Comparison of ENCODE assay signal across 9 cellular contexts in the genomic region with DNA sequence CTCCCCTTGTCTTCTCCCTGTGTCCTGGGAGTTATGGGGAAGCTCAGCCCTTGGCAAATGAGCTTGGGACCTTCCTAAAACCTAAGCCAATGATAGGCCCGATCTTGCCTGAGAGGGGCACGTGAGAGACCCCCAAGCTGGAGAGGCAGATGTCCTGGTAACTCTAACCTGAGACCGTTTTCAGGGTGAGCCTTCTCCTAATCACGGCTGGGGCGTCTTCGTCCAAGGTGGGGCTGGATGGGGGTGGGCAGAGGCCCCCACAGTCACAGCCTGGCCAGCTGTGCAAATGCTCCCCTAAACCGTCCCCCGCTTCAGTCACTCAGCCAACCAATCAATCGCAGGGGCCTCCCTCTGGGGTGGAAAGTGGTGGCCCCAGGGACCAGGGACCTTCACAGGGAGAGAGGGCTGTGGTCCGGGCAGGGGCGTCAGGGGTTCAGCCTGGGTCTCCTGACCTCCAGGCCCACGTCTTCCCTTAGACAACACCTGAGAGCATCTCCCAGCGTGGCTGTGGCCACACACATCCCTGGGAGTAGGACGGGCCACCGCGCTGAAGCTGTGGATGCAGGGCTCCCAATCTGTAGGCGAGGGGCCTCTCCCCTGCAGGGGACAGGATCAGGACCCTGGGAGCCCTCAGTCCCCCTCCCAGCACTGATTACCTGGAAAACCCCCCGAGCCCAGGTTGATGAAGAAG. TPM values are rescaled to one million over a fixed set of nuclear protein-coding genes. Genes with fewer than 3 reads are reported as not detected.
A peak's percentile ranks its signal among the peaks of the same experiment; 100 is the strongest.
DNase-seq lines count a peak whose midpoint lies in the region; ATAC-seq, FAIRE-seq and TF ChIP-seq lines count a peak whose summit lies in the region.
"Had no signal": no experiment of that assay in that cellular context is flagged by ENCODE, and none has a peak within 500 bp of the region (broad histone marks: within the 10 kb centered on the region; RNA-seq: fewer than 3 reads in every experiment).

No MANE protein-coding gene starts in this region.

- TF ChIP-seq CTCF in left ventricle myocardium inferior (IDR thresholded peaks at IDR 0.05; ENCODE audit: borderline replicate concordance) (no peak), natural killer cell (IDR thresholded peaks at IDR 0.05) (no peak), D721Med (IDR thresholded peaks at IDR 0.05; ENCODE audit: insufficient read depth, missing control alignments) (no peak)

- H3K27me3 ChIP-seq in left ventricle myocardium inferior (ENCODE audit: low read depth) = no peaks in the 10 kb centered on the region

- no peaks in the 10 kb centered on the region for H3K9me3 ChIP-seq in left ventricle myocardium inferior (replicated peaks)

- no peaks in the 10 kb centered on the region for H3K36me3 ChIP-seq in left ventricle myocardium inferior

- H3K9me3 Mint-ChIP-seq in dendritic cell treated with granulocyte-macrophage colony-stimulating factor and Interleukin-4, amounts not matched to agents 40 ng/mL and 50 ng/mL, for 4 days = no peaks in the 10 kb centered on the region
- H3K9me3 Mint-ChIP-seq in natural killer cell = no peaks in the 10 kb centered on the region

- H3K4me3 Mint-ChIP-seq in dendritic cell treated with granulocyte-macrophage colony-stimulating factor and Interleukin-4, amounts not matched to agents 40 ng/mL and 50 ng/mL, for 4 days = peak overlapping the region; percentile 54
- H3K4me3 Mint-ChIP-seq in natural killer cell = peak overlapping the region; percentile 71

- no peak for DNase-seq in left ventricle myocardium inferior
- DNase-seq in Right ventricle myocardium superior = no peak
- DNase-seq in natural killer cell = no peak
- no peak for DNase-seq in kidney tubule cell (ENCODE audit: low spot score)
- DNase-seq in D721Med (ENCODE audit: insufficient read length, low spot score) = no peak
- DNase-seq in putamen (ENCODE audit: low spot score) = no peak
- DNase-seq: PC-9 had no signal

- H3K27ac Mint-ChIP-seq in dendritic cell treated with granulocyte-macrophage colony-stimulating factor and Interleukin-4, amounts not matched to agents 40 ng/mL and 50 ng/mL, for 4 days = no peak overlapping the region
- peak overlapping the region in 1 of 2 donors; percentile 2 for H3K27ac Mint-ChIP-seq in natural killer cell

- intact Hi-C loops in left ventricle myocardium inferior (cut with micrococcal nuclease) (loop anchor here (5.0 kb wide), 1 partner anchor 95 kb away; no protein-coding TSS in a partner anchor), Right ventricle myocardium superior (cut with DNase I) (loop anchor here (5.0 kb wide), 2 partner anchors 190 to 230 kb away; no protein-coding TSS in a partner anchor), natural killer cell (cut with micrococcal nuclease) (loop anchor here (2.0 to 5.0 kb wide), 2 partner anchors 187 to 340 kb away; a partner anchor contains a TSS)
- intact Hi-C loops in dendritic cell treated with granulocyte-macrophage colony-stimulating factor and Interleukin-4, amounts not matched to agents 40 ng/mL and 50 ng/mL, for 4 days (cut with micrococcal nuclease) = loop anchor here (5.0 kb wide), 1 partner anchor 80 kb away; no protein-coding TSS in a partner anchor

- ATAC-seq in Right ventricle myocardium superior (ENCODE audit: poor library complexity) = no peak
- no peak for ATAC-seq in natural killer cell
- ATAC-seq in GM18520 (IDR thresholded peaks at IDR 0.05; ENCODE audit: unreplicated experiment) = no peak

- peaks cover 32% of the 10 kb centered on the region for H3K4me1 Mint-ChIP-seq in dendritic cell treated with granulocyte-macrophage colony-stimulating factor and Interleukin-4, amounts not matched to agents 40 ng/mL and 50 ng/mL, for 4 days (ENCODE audit: low read depth)
- peaks cover 12 to 19% of the 10 kb centered on the region in 2 donors for H3K4me1 Mint-ChIP-seq in natural killer cell

- H3K36me3 Mint-ChIP-seq in dendritic cell treated with granulocyte-macrophage colony-stimulating factor and Interleukin-4, amounts not matched to agents 40 ng/mL and 50 ng/mL, for 4 days (ENCODE audit: low read depth) = no peaks in the 10 kb centered on the region
- H3K36me3 Mint-ChIP-seq in natural killer cell = no peaks in the 10 kb centered on the region

- peaks cover 50% of the 10 kb centered on the region for H3K4me1 ChIP-seq in left ventricle myocardium inferior

- FAIRE-seq in D721Med (lab: Jason Lieb, UNC) = no peak

- H3K27me3 Mint-ChIP-seq in dendritic cell treated with granulocyte-macrophage colony-stimulating factor and Interleukin-4, amounts not matched to agents 40 ng/mL and 50 ng/mL, for 4 days = peaks cover 62% of the 10 kb centered on the region
- H3K27me3 Mint-ChIP-seq in natural killer cell (ENCODE audit: low read depth in 2 of 2) = peaks cover 22 to 27% of the 10 kb centered on the region in 2 donors

- H3K27ac ChIP-seq in left ventricle myocardium inferior (replicated peaks) = peak overlapping the region; percentile 58
- H3K27ac ChIP-seq: PC-9 had no signal

- peak overlapping the region; percentile 70 for H3K4me3 ChIP-seq in left ventricle myocardium inferior
- H3K4me3 ChIP-seq: PC-9 had no signal

RNA-seq across cellular contexts. Expression of a gene that starts 30.6 kb away (rescaled TPM):
- 342 TPM for total RNA-seq in left ventricle myocardium inferior
- 369 TPM for total RNA-seq in Right ventricle myocardium superior
- total RNA-seq in natural killer cell = 1,000 to 10,000 TPM; 1,401 to 1,901 (median 1,735) TPM

RNA-seq across cellular contexts. Expression of a gene that starts 46.2 kb away (rescaled TPM):
- total RNA-seq in left ventricle myocardium inferior (0.38 TPM), Right ventricle myocardium superior (0.19 TPM), natural killer cell (1 to 10 TPM in 2 of 3 donors, under 1 TPM in 1; 0.26 to 2.6 (median 1.0) TPM)
